ENCODE assay signal across 2 cellular contexts in genomic region chr10:86709786-86710185, GRCh38.
TF ChIP-seq lines count a peak whose summit lies in the region.

No MANE protein-coding gene starts in this region.

TF ChIP-seq in HCT116, 20 proteins besides CTCF, POLR2A, EP300 and RAD21:
- TF ChIP-seq POLR2AphosphoS5 (IDR thresholded peaks at IDR 0.05; ENCODE audit: low read depth, low read length) (no peak), ZBTB33 (IDR thresholded peaks at IDR 0.05; ENCODE audit: extremely low read depth, insufficient replicate concordance, low read length) (no peak), TCF7L2 (IDR thresholded peaks at IDR 0.05; ENCODE audit: borderline replicate concordance, extremely low read depth, insufficient read depth, insufficient read length) (no peak), YY1 (IDR thresholded peaks at IDR 0.05; ENCODE audit: extremely low read depth, insufficient replicate concordance, low read depth, low read length) (no peak), JUND (IDR thresholded peaks at IDR 0.05) (no peak), EZH2 (IDR thresholded peaks at IDR 0.05) (no peak), ELF1 (IDR thresholded peaks at IDR 0.05; ENCODE audit: borderline replicate concordance, low read depth) (no peak), SIN3A (IDR thresholded peaks at IDR 0.05; ENCODE audit: low read depth) (no peak), EGR1 (IDR thresholded peaks at IDR 0.05; ENCODE audit: low read depth) (no peak), SP1 (IDR thresholded peaks at IDR 0.05; ENCODE audit: low read depth) (no peak), FOSL1 (IDR thresholded peaks at IDR 0.05; ENCODE audit: low read depth) (no peak)
- TF ChIP-seq, protein P1, sequence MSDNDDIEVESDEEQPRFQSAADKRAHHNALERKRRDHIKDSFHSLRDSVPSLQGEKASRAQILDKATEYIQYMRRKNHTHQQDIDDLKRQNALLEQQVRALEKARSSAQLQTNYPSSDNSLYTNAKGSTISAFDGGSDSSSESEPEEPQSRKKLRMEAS (IDR thresholded peaks at IDR 0.05), result no peak

TF ChIP-seq in GM12891, 5 proteins besides CTCF, POLR2A, EP300 and RAD21:
- TF ChIP-seq SPI1 (IDR thresholded peaks at IDR 0.05; ENCODE audit: low read depth, low read length) (no peak), POLR2AphosphoS5 (IDR thresholded peaks at IDR 0.05; ENCODE audit: low read depth, low read length) (no peak), TAF1 (IDR thresholded peaks at IDR 0.05; ENCODE audit: low read depth, low read length) (no peak), POU2F2 (IDR thresholded peaks at IDR 0.05; ENCODE audit: low read depth, low read length) (no peak), PAX5 (IDR thresholded peaks at IDR 0.05; ENCODE audit: insufficient read depth, low read length, severe bottlenecking) (no peak)
TF ChIP-seq in GM12891: peak in this region for 0.
